14 cellular contexts compared by ENCODE assay signal in the genomic region with DNA sequence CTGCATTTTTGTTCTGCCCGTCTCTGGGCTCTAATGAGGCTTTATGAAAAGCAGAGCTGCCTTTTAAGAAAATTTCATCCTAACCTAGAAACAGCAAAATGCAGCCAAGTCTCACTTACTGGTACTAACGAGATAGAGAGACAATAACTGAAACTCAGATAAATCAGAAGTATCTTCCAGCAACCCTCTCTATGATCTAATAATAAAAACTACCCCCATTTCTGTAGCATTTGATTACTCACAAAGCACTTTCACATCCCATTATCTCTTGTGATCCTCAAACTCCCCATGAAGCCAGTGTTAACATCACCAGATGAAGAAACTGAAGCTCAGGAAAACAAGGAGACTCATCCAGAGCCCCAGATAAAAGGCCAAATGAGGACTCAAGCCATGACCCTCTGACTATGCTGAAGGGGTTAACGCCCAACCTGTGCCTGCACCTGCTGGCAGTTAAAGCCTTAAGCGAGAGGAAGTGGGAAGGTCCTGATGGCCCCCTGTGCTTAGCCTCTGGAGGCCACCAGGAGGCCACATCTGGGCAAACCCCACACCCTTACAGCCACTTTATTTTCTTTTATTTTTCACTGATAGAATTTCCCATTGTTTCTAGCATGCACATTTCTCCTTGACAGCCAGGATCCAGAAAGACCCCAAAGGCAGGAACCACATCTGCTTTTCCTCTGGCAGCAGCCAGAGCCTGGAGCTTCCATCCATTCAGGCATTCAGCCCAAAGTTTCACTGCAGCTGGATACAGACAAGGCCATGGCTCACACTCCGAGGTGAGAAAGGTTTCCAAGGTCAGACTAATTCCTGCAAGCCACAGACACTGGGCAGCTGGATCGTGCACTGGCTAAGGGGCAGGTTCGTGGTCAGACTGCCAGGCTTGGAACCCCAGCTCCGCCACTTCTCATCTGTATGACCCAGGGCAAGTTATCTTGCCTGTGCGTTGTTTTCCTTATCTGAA. TPM values are rescaled to one million over a fixed set of nuclear protein-coding genes. Genes with fewer than 3 reads are reported as not detected.
DNase-seq lines count a peak whose midpoint lies in the region; ATAC-seq and TF ChIP-seq lines count a peak whose summit lies in the region.
"Had no signal": no experiment of that assay in that cellular context is flagged by ENCODE, and none has a peak within 500 bp of the region (broad histone marks: within the 10 kb centered on the region; RNA-seq: fewer than 3 reads in every experiment).

No MANE protein-coding gene starts in this region.

- no peak overlapping the region for H3K4me3 ChIP-seq in fibroblast of mammary gland (ENCODE audit: control insufficient read depth, low read depth, low read length)
- no peak overlapping the region for H3K4me3 ChIP-seq in gastrocnemius medialis
- H3K4me3 ChIP-seq: left ventricle myocardium inferior had no signal

- no peak overlapping the region for H3K27ac ChIP-seq in gastrocnemius medialis
- H3K27ac ChIP-seq: left ventricle myocardium inferior had no signal

- no peak for TF ChIP-seq POLR2A in gastrocnemius medialis (IDR thresholded peaks at IDR 0.05)

- H3K9me3 ChIP-seq in gastrocnemius medialis = no peaks in the 10 kb centered on the region
- H3K9me3 ChIP-seq: left ventricle myocardium inferior had no signal

- H3K4me1 ChIP-seq in gastrocnemius medialis = no peaks in the 10 kb centered on the region

- DNase-seq in NCI-H526 (lab: John Stamatoyannopoulos, UW) = peak; percentile 47 to 81
- no peak for DNase-seq in NCI-H526 treated with DMSO at 0.1 percent for 48 hours (lab: John Stamatoyannopoulos, UW)
- DNase-seq in NCI-H69 (lab: John Stamatoyannopoulos, UW) = peak; percentile 77
- no peak for DNase-seq in fibroblast of mammary gland (ENCODE audit: low read depth)
- peak; percentile 51 for DNase-seq in pons (ENCODE audit: low spot score)
- no peak for DNase-seq in gastrocnemius medialis
- DNase-seq in posterior cingulate gyrus = no peak
- no peak for DNase-seq in GF-D8 (lab: John Stamatoyannopoulos, UW)
- DNase-seq: activated CD4-positive, alpha-beta memory T cell treated with anti-CD3 and anti-CD28 coated beads, Interleukin-2, amount 10 ng/mL, durations not matched to agents 7 days and 5 days; activated gamma-delta T cell treated with Interleukin-2 at 50 U/mL for 16 hours; left ventricle myocardium inferior; NCI-H1105; NCI-H345 had no signal

- in situ Hi-C loops in gastrocnemius medialis (cut with MboI; ENCODE audit: low sequenced_read_pairs in 4 of 4) = no loop called here

- TF ChIP-seq CTCF in fibroblast of mammary gland (conservative IDR thresholded peaks at IDR 0.05; ENCODE audit: control insufficient read depth, insufficient read depth, low read depth, low read length) = peak; percentile 29
- TF ChIP-seq CTCF in gastrocnemius medialis (IDR thresholded peaks at IDR 0.05 in 4 of 5, conservative IDR thresholded peaks at IDR 0.05 in 1 of 5) = no peak

- H3K36me3 ChIP-seq in gastrocnemius medialis = no peaks in the 10 kb centered on the region
- H3K36me3 ChIP-seq: left ventricle myocardium inferior had no signal

- no peaks in the 10 kb centered on the region for H3K27me3 ChIP-seq in gastrocnemius medialis

- intact Hi-C loops in gastrocnemius medialis (cut with DNase I; ENCODE audit: low total_unique reads) = no loop called here
- intact Hi-C loops in posterior cingulate gyrus (cut with DNase I) = loop anchor here (5.0 kb wide), 1 partner anchor 35 kb away; a partner anchor contains a TSS

- no peak for ATAC-seq in gastrocnemius medialis
- ATAC-seq: natural killer cell treated with Interleukin-12 subunit alpha and Interleukin-12 subunit beta and Interleukin-15 and Interleukin-18, amount 100 ng/mL, for 72 hours had no signal

RNA-seq across cellular contexts. Expression of a gene that starts 37.2 kb away (rescaled TPM):
- total RNA-seq in gastrocnemius medialis = 10 to 100 TPM in 3 of 4 donors, 1 to 10 TPM in 1; 5.8 to 33.8 (median 25.3) TPM
- total RNA-seq: natural killer cell treated with Interleukin-12 subunit alpha and Interleukin-12 subunit beta and Interleukin-15 and Interleukin-18, amount 100 ng/mL, for 72 hours had no signal

Comparison
In these comparisons a context has a peak if more than half of its experiments do, and no peak if none do; other contexts are left out.
1. DNase-seq: peak in NCI-H526 (2 of 2), NCI-H69 (single experiment) and pons (single experiment); none in NCI-H526 treated with DMSO at 0.1 percent for 48 hours (single experiment), fibroblast of mammary gland (single experiment), gastrocnemius medialis (0 of 2), posterior cingulate gyrus (0 of 10) and GF-D8 (single experiment).